23 cellular contexts compared by ENCODE assay signal in the genomic region with DNA sequence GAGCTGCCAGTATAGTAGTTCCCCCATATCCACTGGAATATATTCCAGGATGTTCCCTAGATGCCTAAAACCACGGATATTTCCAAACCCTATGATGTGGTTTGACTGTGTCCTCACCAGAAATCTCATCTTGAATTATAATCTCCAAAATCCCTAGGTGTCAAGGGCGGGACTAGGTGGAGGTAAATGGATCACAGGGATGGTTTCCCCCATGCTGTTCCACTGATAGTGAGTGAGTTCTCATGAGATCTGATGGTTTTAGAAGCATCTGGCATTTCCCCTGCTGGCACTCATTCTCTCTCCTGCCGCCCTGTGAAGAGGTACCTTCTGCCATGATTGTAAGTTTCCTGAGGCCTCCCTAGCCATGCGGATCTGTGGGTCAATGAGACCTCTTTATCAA.
"Had no signal": no experiment of that assay in that cellular context is flagged by ENCODE, and none has a peak within 500 bp of the region (broad histone marks: within the 10 kb centered on the region; RNA-seq: fewer than 3 reads in every experiment).

No MANE protein-coding gene starts in this region.

- H3K36me3 ChIP-seq: colonic mucosa, esophagus muscularis mucosa, esophagus squamous epithelium, gastrocnemius medialis, gastroesophageal sphincter, heart left ventricle, heart right ventricle had no signal

- H3K9me3 ChIP-seq: colonic mucosa, esophagus muscularis mucosa, esophagus squamous epithelium, gastrocnemius medialis, gastroesophageal sphincter, heart left ventricle, heart right ventricle had no signal

- H3K27ac ChIP-seq: colonic mucosa, coronary artery, epithelial cell of prostate, esophagus muscularis mucosa, esophagus squamous epithelium, foreskin keratinocyte, gastrocnemius medialis, gastroesophageal sphincter, heart left ventricle, heart right ventricle had no signal

- H3K27me3 ChIP-seq: colonic mucosa, esophagus squamous epithelium, gastrocnemius medialis, gastroesophageal sphincter, heart left ventricle had no signal

- H3K4me3 ChIP-seq: colonic mucosa, coronary artery, dorsolateral prefrontal cortex, esophagus muscularis mucosa, esophagus squamous epithelium, gastrocnemius medialis, gastroesophageal sphincter, heart left ventricle, heart right ventricle had no signal

- H3K9me3 Mint-ChIP-seq: dendritic cell treated with granulocyte-macrophage colony-stimulating factor and Interleukin-4, amounts not matched to agents 40 ng/mL and 50 ng/mL, for 4 days; effector memory CD8-positive, alpha-beta T cell had no signal

- DNase-seq: colonic mucosa; cortex of kidney; dermis blood vessel endothelial cell; dorsolateral prefrontal cortex; effector CD4-positive, alpha-beta T cell; effector CD8-positive, alpha-beta T cell; effector memory CD4-positive, alpha-beta T cell; effector memory CD8-positive, alpha-beta T cell; erythroblast; esophagus squamous epithelium; foreskin fibroblast; foreskin keratinocyte; foreskin melanocyte; gastrocnemius medialis; glutamatergic neuron; head of caudate nucleus; heart left ventricle; heart right ventricle had no signal

- H3K4me1 ChIP-seq: colonic mucosa, foreskin keratinocyte had no signal

- H3K4me3 Mint-ChIP-seq: dendritic cell treated with granulocyte-macrophage colony-stimulating factor and Interleukin-4, amounts not matched to agents 40 ng/mL and 50 ng/mL, for 4 days; effector memory CD8-positive, alpha-beta T cell had no signal

- H3K27ac Mint-ChIP-seq: dendritic cell treated with granulocyte-macrophage colony-stimulating factor and Interleukin-4, amounts not matched to agents 40 ng/mL and 50 ng/mL, for 4 days had no signal
